In genomic region chr5:173798127-173798810, GRCh38 we compare ENCODE assay signal across 24 cellular contexts.
"Had no signal": no experiment of that assay in that cellular context is flagged by ENCODE, and none has a peak within 500 bp of the region (broad histone marks: within the 10 kb centered on the region; RNA-seq: fewer than 3 reads in every experiment).

No MANE protein-coding gene starts in this region.

- H3K27ac ChIP-seq: adrenal gland, Peyer's patch, RWPE1, SJCRH30 had no signal

- H3K27ac Mint-ChIP-seq: activated CD4-positive, alpha-beta T cell treated with anti-CD3 and anti-CD28 coated beads, Interleukin-2, amount 10 ng/mL, durations not matched to agents 24 days and 14 days; activated naive CD4-positive, alpha-beta T cell treated with anti-CD3 and anti-CD28 coated beads, Interleukin-2, amount 10 ng/mL, durations not matched to agents 7 days and 5 days; activated naive CD8-positive, alpha-beta T cell treated with anti-CD3 and anti-CD28 coated beads, Interleukin-2, amount 10 ng/mL, durations not matched to agents 7 days and 5 days; activated T-helper 2 cell treated with anti-CD3 and anti-CD28 coated beads, Interferon-gamma antibody, Interleukin-2, Interleukin-4, amounts not matched to agents 10 μg/mL and 5 μg/mL and 100 μg/mL, durations not matched to agents 14 hours and 24 hours and 36 hours; WTC11 had no signal

- H3K27me3 ChIP-seq: adrenal gland, Peyer's patch had no signal

- H3K4me3 Mint-ChIP-seq: activated CD4-positive, alpha-beta T cell treated with anti-CD3 and anti-CD28 coated beads, Interleukin-2, amount 10 ng/mL, durations not matched to agents 24 days and 14 days; activated naive CD4-positive, alpha-beta T cell treated with anti-CD3 and anti-CD28 coated beads, Interleukin-2, amount 10 ng/mL, durations not matched to agents 7 days and 5 days; activated naive CD8-positive, alpha-beta T cell treated with anti-CD3 and anti-CD28 coated beads, Interleukin-2, amount 10 ng/mL, durations not matched to agents 7 days and 5 days; activated T-cell treated with anti-CD3 and anti-CD28 coated beads, Interleukin-2, amount 50 U/mL, for 4 hours; WTC11 had no signal

- H3K36me3 Mint-ChIP-seq: activated naive CD4-positive, alpha-beta T cell treated with anti-CD3 and anti-CD28 coated beads, Interleukin-2, amount 10 ng/mL, durations not matched to agents 7 days and 5 days; activated naive CD8-positive, alpha-beta T cell treated with anti-CD3 and anti-CD28 coated beads, Interleukin-2, amount 10 ng/mL, durations not matched to agents 7 days and 5 days; WTC11 had no signal

- H3K4me1 Mint-ChIP-seq: activated CD4-positive, alpha-beta T cell treated with anti-CD3 and anti-CD28 coated beads, Interleukin-2, amount 10 ng/mL, durations not matched to agents 24 days and 14 days; activated naive CD4-positive, alpha-beta T cell treated with anti-CD3 and anti-CD28 coated beads, Interleukin-2, amount 10 ng/mL, durations not matched to agents 7 days and 5 days; activated naive CD8-positive, alpha-beta T cell treated with anti-CD3 and anti-CD28 coated beads, Interleukin-2, amount 10 ng/mL, durations not matched to agents 7 days and 5 days had no signal

- H3K9me3 ChIP-seq: adrenal gland, Peyer's patch, SJCRH30, SK-N-SH had no signal

- H3K4me2 ChIP-seq: SK-N-SH had no signal

- H3K9me3 Mint-ChIP-seq: activated CD4-positive, alpha-beta T cell treated with anti-CD3 and anti-CD28 coated beads, Interleukin-2, amount 10 ng/mL, durations not matched to agents 24 days and 14 days; activated naive CD4-positive, alpha-beta T cell treated with anti-CD3 and anti-CD28 coated beads, Interleukin-2, amount 10 ng/mL, durations not matched to agents 7 days and 5 days; activated naive CD8-positive, alpha-beta T cell treated with anti-CD3 and anti-CD28 coated beads, Interleukin-2, amount 10 ng/mL, durations not matched to agents 7 days and 5 days; activated T-cell treated with anti-CD3 and anti-CD28 coated beads, Interleukin-2, amount 50 U/mL, for 4 hours; activated T-helper 2 cell treated with anti-CD3 and anti-CD28 coated beads, Interferon-gamma antibody, Interleukin-2, Interleukin-4, amounts not matched to agents 10 μg/mL and 5 μg/mL and 100 μg/mL, durations not matched to agents 14 hours and 24 hours and 36 hours; WTC11 had no signal

- H3K4me1 ChIP-seq: SJCRH30 had no signal

- H3K9ac ChIP-seq: SK-N-SH had no signal

- H3K27me3 Mint-ChIP-seq: activated CD4-positive, alpha-beta T cell treated with anti-CD3 and anti-CD28 coated beads, Interleukin-2, amount 10 ng/mL, durations not matched to agents 24 days and 14 days; activated naive CD8-positive, alpha-beta T cell treated with anti-CD3 and anti-CD28 coated beads, Interleukin-2, amount 10 ng/mL, durations not matched to agents 7 days and 5 days had no signal

- DNase-seq: activated CD4-positive, alpha-beta T cell treated with anti-CD3 and anti-CD28 coated beads for 1 hour; activated CD4-positive, alpha-beta T cell treated with anti-CD3 and anti-CD28 coated beads, Interleukin-2, amount 10 ng/mL, durations not matched to agents 24 days and 14 days; activated CD4-positive, alpha-beta T cell treated with anti-CD3 and anti-CD28 coated beads, Interleukin-2, amount 50 U/mL, for 48 hours; activated gamma-delta T cell treated with Interleukin-2 at 50 U/mL for 16 hours; activated naive CD4-positive, alpha-beta T cell treated with anti-CD3 and anti-CD28 coated beads, Interleukin-2, amount 10 ng/mL, durations not matched to agents 7 days and 5 days; activated naive CD8-positive, alpha-beta T cell treated with anti-CD3 and anti-CD28 coated beads, Interleukin-2, amount 10 ng/mL, durations not matched to agents 7 days and 5 days; activated T-cell treated with anti-CD3 and anti-CD28 coated beads, Interleukin-2, amount 50 U/mL, for 4 hours; anterior cingulate cortex; cerebellar nuclear complex; Karpas-422; NCI-H1105 treated with DMSO at 0.1 percent for 48 hours; NCI-H1436 treated with DMSO at 0.1 percent for 48 hours; NCI-H187; NCI-H2081 treated with DMSO at 0.1 percent for 48 hours; NCI-H446; NCI-H524; Peyer's patch; Right ventricle myocardium superior; SJCRH30; SK-N-SH had no signal

- H3K4me3 ChIP-seq: adrenal gland, Peyer's patch, SJCRH30 had no signal

- H3K36me3 ChIP-seq: adrenal gland, Peyer's patch, SJCRH30 had no signal
